Comparison of ENCODE assay signal across 18 cellular contexts in the genomic region with DNA sequence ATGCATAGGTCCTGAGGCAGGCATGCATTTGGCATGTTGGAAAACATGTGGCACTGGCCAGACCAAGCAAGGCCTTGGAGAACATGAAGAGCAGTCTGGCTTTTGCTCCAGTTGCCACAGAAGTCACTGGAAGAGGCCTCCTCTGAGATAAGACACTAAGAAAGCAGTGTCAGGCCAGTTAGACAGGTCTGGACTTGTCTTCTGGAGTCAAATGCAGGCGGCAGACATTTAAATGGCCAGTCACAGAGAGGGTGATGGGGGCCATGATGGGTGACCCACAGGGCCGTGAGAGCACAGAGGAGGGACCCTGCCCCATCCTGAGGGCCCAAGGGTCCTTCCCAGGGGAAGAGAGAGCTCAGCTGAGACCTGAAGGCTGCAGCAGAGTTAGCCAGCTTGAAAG. TPM values are rescaled to one million over a fixed set of nuclear protein-coding genes. Genes with fewer than 3 reads are reported as not detected.
DNase-seq lines count a peak whose midpoint lies in the region; ATAC-seq and TF ChIP-seq lines count a peak whose summit lies in the region.
"Had no signal": no experiment of that assay in that cellular context is flagged by ENCODE, and none has a peak within 500 bp of the region (broad histone marks: within the 10 kb centered on the region; RNA-seq: fewer than 3 reads in every experiment).

No MANE protein-coding gene starts in this region.

- H3K36me3 ChIP-seq in Loucy (ENCODE audit: insufficient read depth, low read length) (no peaks in the 10 kb centered on the region), neuronal stem cell (replicated peaks in 1 of 2; ENCODE audit: control insufficient read depth in 2 of 2, insufficient read depth in 2 of 2, low read length in 2 of 2) (no peaks in the 10 kb centered on the region), transverse colon (no peaks in the 10 kb centered on the region)
- H3K36me3 ChIP-seq: colonic mucosa had no signal

- intact Hi-C loops in transverse colon (cut with DNase I; ENCODE audit: low total_unique reads): no loop called here

- H3F3A ChIP-seq in Loucy (ENCODE audit: low read depth): no peaks in the 10 kb centered on the region

- H3K9ac ChIP-seq in Loucy (ENCODE audit: low read depth, low read length, poor library complexity, severe bottlenecking) (peak overlapping the region; percentile 50), neuronal stem cell (ENCODE audit: low read depth, low read length, poor library complexity) (no peak overlapping the region)

- H2BK15ac ChIP-seq in neuronal stem cell (ENCODE audit: low read length): peak overlapping the region; percentile 84

- peak overlapping the region; percentile 95 for H3K18ac ChIP-seq in neuronal stem cell (ENCODE audit: low read length)

- H3K27me3 ChIP-seq in Loucy (ENCODE audit: insufficient read depth, low read length, poor library complexity, severe bottlenecking) (no peaks in the 10 kb centered on the region), neuronal stem cell (ENCODE audit: control insufficient read depth in 3 of 3, insufficient read depth in 3 of 3, low read depth in 1 of 3, low read length in 3 of 3) (no peaks in the 10 kb centered on the region), transverse colon (no peaks in the 10 kb centered on the region)
- H3K27me3 ChIP-seq: colonic mucosa had no signal

- H4K91ac ChIP-seq in neuronal stem cell (ENCODE audit: low read depth, low read length, poor library complexity): no peak overlapping the region

- no peaks in the 10 kb centered on the region for H3K79me1 ChIP-seq in neuronal stem cell (ENCODE audit: low read depth, low read length)

- H3K36me3 Mint-ChIP-seq in chondrocyte (ENCODE audit: low read depth): no peaks in the 10 kb centered on the region
- H3K36me3 Mint-ChIP-seq: CD8-positive, alpha-beta T cell had no signal

- peak overlapping the region; percentile 73 for H2BK12ac ChIP-seq in neuronal stem cell (ENCODE audit: low read length)

- H3K4me3 Mint-ChIP-seq in chondrocyte (ENCODE audit: unreplicated experiment): no peak overlapping the region
- H3K4me3 Mint-ChIP-seq: CD8-positive, alpha-beta T cell had no signal

- no peak for TF ChIP-seq CTCF in Loucy (conservative IDR thresholded peaks at IDR 0.05; ENCODE audit: low read length)
- no peak for TF ChIP-seq CTCF in chondrocyte (IDR thresholded peaks at IDR 0.05)
- TF ChIP-seq CTCF in transverse colon (IDR thresholded peaks at IDR 0.05): no peak

- H3K27ac ChIP-seq in neuronal stem cell (replicated peaks; ENCODE audit: low read length): no peak overlapping the region
- H3K27ac ChIP-seq in transverse colon: no peak overlapping the region
- H3K27ac ChIP-seq: 22Rv1, colonic mucosa, psoas muscle had no signal

- peak; percentile 16 for DNase-seq in DMS 273 (lab: John Stamatoyannopoulos, UW; ENCODE audit: unreplicated experiment)
- DNase-seq in DMS 273 treated with DMSO at 0.1 percent for 48 hours (lab: John Stamatoyannopoulos, UW): no peak
- no peak for DNase-seq in chondrocyte (ENCODE audit: low spot score)
- no peak for DNase-seq in neuronal stem cell (ENCODE audit: low spot score)
- DNase-seq in transverse colon: no peak
- DNase-seq: activated T-cell treated with anti-CD3 and anti-CD28 coated beads, Interleukin-2, amount 50 U/mL, for 48 hours; CD8-positive, alpha-beta T cell; colonic mucosa; erythroblast; head of caudate nucleus; kidney; NCI-H2107; psoas muscle had no signal

- no peak overlapping the region for H3K4ac ChIP-seq in neuronal stem cell (ENCODE audit: low read length)

- no peak for TF ChIP-seq POLR2A in transverse colon (IDR thresholded peaks at IDR 0.05)

- no peak overlapping the region for H3K4me2 ChIP-seq in Loucy (ENCODE audit: low read depth, low read length, poor library complexity, severe bottlenecking)
- H3K4me2 ChIP-seq in neuronal stem cell (ENCODE audit: insufficient read depth, low read length, poor library complexity, severe bottlenecking): no peak overlapping the region

- H2AFZ ChIP-seq in Loucy (ENCODE audit: low read length) (no peak overlapping the region; the same call in 1 of the 2 replicates), neuronal stem cell (ENCODE audit: low read length) (peak overlapping the region; percentile 79)

- WGBS in neuronal stem cell (ENCODE audit: extremely low coverage in 2 of 2, insufficient read length in 2 of 2, insufficient replicate concordance in 1 of 2), 2 donors: no CpG with 5 or more reads among the region's 2 CpGs
- 39% methylated on average over 2 of the region's 2 CpGs; no CpG with 5 or more reads in 1 of the 2 donors for WGBS in transverse colon (ENCODE audit: low coverage in 1 of 2), 2 donors

- H4K8ac ChIP-seq in neuronal stem cell (ENCODE audit: low read depth, low read length): no peak overlapping the region

- H3K27ac Mint-ChIP-seq in chondrocyte (ENCODE audit: unreplicated experiment): peak overlapping the region; percentile 10
- H3K27ac Mint-ChIP-seq: CD8-positive, alpha-beta T cell had no signal

- no peaks in the 10 kb centered on the region for H3K79me2 ChIP-seq in Loucy (ENCODE audit: insufficient read depth, low read length)

- TF ChIP-seq EP300 in transverse colon (IDR thresholded peaks at IDR 0.05; ENCODE audit: low read depth): no peak

- peak overlapping the region; percentile 81 for H2AK5ac ChIP-seq in neuronal stem cell (ENCODE audit: low read depth, low read length)

- peak overlapping the region; percentile 82 for H2BK5ac ChIP-seq in neuronal stem cell (ENCODE audit: low read length)

- no peaks in the 10 kb centered on the region for H3K9me3 ChIP-seq in Loucy (ENCODE audit: insufficient read depth, low read depth, low read length)
- H3K9me3 ChIP-seq in neuronal stem cell (replicated peaks in 1 of 2; ENCODE audit: control insufficient read depth in 2 of 2, insufficient read depth in 1 of 2, low read depth in 1 of 2, low read length in 2 of 2): no peaks in the 10 kb centered on the region
- H3K9me3 ChIP-seq in transverse colon: no peaks in the 10 kb centered on the region
- H3K9me3 ChIP-seq: colonic mucosa had no signal

- peak overlapping the region; percentile 98 for H2BK120ac ChIP-seq in neuronal stem cell (ENCODE audit: low read depth, low read length)

- H3K4me1 ChIP-seq in Loucy (ENCODE audit: insufficient read depth, low read length, poor library complexity, severe bottlenecking) (no peaks in the 10 kb centered on the region), neuronal stem cell (ENCODE audit: control insufficient read depth in 2 of 2, insufficient read depth in 1 of 2, low read depth in 1 of 2, low read length in 2 of 2) (peaks cover 8 to 10% of the 10 kb centered on the region in 2 donors), transverse colon (no peaks in the 10 kb centered on the region)
- H3K4me1 ChIP-seq: colonic mucosa, psoas muscle had no signal

- no peaks in the 10 kb centered on the region for H3K27me3 Mint-ChIP-seq in chondrocyte (ENCODE audit: low read depth)

- H3K4me3 ChIP-seq in Loucy (ENCODE audit: low read length, poor library complexity, severe bottlenecking): no peak overlapping the region
- no peak overlapping the region for H3K4me3 ChIP-seq in neuronal stem cell (ENCODE audit: low read length in 2 of 2)
- no peak overlapping the region for H3K4me3 ChIP-seq in transverse colon
- H3K4me3 ChIP-seq: colonic mucosa, psoas muscle had no signal

- no peak for ATAC-seq in HG03457 (IDR thresholded peaks at IDR 0.05; ENCODE audit: unreplicated experiment)
- no peak for ATAC-seq in GM21723 (IDR thresholded peaks at IDR 0.05; ENCODE audit: unreplicated experiment)
- ATAC-seq: CD8-positive, alpha-beta T cell; psoas muscle had no signal

- in situ Hi-C loops in transverse colon (cut with MboI; ENCODE audit: low pct_ligation_motif_present in 1 of 4, low pct_unique_long_range_greater_than_20kb in 1 of 4, low sequenced_read_pairs in 3 of 4): loop anchor here in 1 of 4 donors (25.0 kb wide), 1 partner anchor 184 kb away; no protein-coding TSS in a partner anchor

- H3K9me3 Mint-ChIP-seq in chondrocyte (ENCODE audit: low read depth): peaks cover 3% of the 10 kb centered on the region
- H3K9me3 Mint-ChIP-seq: CD8-positive, alpha-beta T cell had no signal

- H3K9me2 ChIP-seq in Loucy (replicated peaks; ENCODE audit: low read depth, low read length): no peaks in the 10 kb centered on the region

- no peak overlapping the region for H3K14ac ChIP-seq in neuronal stem cell (ENCODE audit: low read length)

- H3K4me1 Mint-ChIP-seq in chondrocyte (ENCODE audit: low read depth): no peaks in the 10 kb centered on the region

- no peak overlapping the region for H3K23ac ChIP-seq in neuronal stem cell (ENCODE audit: low read depth, low read length, poor library complexity)

- no peaks in the 10 kb centered on the region for H4K20me1 ChIP-seq in Loucy (ENCODE audit: insufficient read depth, low read length, poor library complexity, severe bottlenecking)

RNA-seq across cellular contexts. Expression of a gene that starts 26.7 kb away (rescaled TPM):
- total RNA-seq in chondrocyte (10.6 to 12.1 TPM (median 11.4 TPM) in 3 replicates), transverse colon (1 to 10 TPM; 2.6 to 5.4 (median 2.9) TPM)
- polyA plus RNA-seq in neuronal stem cell (2013, experiment 1 of 2): 25.3 TPM
- 24.1 TPM for polyA plus RNA-seq in neuronal stem cell (2013, experiment 2 of 2)

RNA-seq across cellular contexts. Expression of a gene that starts 36.9 kb away (rescaled TPM):
- 1.6 to 1.7 TPM (median 1.7 TPM) in 3 replicates for total RNA-seq in chondrocyte
- polyA plus RNA-seq in neuronal stem cell (2013, experiment 1 of 2): not detected
- not detected for polyA plus RNA-seq in neuronal stem cell (2013, experiment 2 of 2)
- 10 to 100 TPM in 3 of 4 donors, 1 to 10 TPM in 1; 9.5 to 20.6 (median 15.9) TPM for total RNA-seq in transverse colon
- total RNA-seq: CD8-positive, alpha-beta T cell; HT1080 had no signal
